ENCODE assay signal across 1 cellular context in the genomic region with DNA sequence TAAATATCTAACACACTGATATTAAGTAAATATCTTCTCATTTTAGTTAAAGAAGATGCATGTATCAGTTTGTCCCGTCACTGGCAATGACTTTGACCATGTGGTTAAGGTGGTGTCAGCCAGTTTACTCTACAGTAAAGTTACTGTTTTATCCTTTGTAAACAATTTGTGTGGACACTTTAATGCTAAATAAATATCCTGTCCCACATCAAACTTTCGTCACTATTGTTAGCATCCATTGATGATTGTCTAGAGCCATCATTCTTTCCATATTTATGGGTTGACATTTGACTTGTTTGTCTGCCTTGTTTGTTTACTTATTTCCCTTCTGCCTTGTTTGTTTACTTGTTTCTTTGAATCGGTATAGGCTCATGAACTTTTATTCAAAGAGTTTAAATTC.
A peak's percentile ranks its signal among the peaks of the same experiment; 100 is the strongest.
TF ChIP-seq lines count a peak whose summit lies in the region.

No MANE protein-coding gene starts in this region.

TF ChIP-seq in HepG2, 621 proteins besides CTCF, POLR2A, EP300 and RAD21 (continued from another document and continues in another):
- TF ChIP-seq, protein P1, sequence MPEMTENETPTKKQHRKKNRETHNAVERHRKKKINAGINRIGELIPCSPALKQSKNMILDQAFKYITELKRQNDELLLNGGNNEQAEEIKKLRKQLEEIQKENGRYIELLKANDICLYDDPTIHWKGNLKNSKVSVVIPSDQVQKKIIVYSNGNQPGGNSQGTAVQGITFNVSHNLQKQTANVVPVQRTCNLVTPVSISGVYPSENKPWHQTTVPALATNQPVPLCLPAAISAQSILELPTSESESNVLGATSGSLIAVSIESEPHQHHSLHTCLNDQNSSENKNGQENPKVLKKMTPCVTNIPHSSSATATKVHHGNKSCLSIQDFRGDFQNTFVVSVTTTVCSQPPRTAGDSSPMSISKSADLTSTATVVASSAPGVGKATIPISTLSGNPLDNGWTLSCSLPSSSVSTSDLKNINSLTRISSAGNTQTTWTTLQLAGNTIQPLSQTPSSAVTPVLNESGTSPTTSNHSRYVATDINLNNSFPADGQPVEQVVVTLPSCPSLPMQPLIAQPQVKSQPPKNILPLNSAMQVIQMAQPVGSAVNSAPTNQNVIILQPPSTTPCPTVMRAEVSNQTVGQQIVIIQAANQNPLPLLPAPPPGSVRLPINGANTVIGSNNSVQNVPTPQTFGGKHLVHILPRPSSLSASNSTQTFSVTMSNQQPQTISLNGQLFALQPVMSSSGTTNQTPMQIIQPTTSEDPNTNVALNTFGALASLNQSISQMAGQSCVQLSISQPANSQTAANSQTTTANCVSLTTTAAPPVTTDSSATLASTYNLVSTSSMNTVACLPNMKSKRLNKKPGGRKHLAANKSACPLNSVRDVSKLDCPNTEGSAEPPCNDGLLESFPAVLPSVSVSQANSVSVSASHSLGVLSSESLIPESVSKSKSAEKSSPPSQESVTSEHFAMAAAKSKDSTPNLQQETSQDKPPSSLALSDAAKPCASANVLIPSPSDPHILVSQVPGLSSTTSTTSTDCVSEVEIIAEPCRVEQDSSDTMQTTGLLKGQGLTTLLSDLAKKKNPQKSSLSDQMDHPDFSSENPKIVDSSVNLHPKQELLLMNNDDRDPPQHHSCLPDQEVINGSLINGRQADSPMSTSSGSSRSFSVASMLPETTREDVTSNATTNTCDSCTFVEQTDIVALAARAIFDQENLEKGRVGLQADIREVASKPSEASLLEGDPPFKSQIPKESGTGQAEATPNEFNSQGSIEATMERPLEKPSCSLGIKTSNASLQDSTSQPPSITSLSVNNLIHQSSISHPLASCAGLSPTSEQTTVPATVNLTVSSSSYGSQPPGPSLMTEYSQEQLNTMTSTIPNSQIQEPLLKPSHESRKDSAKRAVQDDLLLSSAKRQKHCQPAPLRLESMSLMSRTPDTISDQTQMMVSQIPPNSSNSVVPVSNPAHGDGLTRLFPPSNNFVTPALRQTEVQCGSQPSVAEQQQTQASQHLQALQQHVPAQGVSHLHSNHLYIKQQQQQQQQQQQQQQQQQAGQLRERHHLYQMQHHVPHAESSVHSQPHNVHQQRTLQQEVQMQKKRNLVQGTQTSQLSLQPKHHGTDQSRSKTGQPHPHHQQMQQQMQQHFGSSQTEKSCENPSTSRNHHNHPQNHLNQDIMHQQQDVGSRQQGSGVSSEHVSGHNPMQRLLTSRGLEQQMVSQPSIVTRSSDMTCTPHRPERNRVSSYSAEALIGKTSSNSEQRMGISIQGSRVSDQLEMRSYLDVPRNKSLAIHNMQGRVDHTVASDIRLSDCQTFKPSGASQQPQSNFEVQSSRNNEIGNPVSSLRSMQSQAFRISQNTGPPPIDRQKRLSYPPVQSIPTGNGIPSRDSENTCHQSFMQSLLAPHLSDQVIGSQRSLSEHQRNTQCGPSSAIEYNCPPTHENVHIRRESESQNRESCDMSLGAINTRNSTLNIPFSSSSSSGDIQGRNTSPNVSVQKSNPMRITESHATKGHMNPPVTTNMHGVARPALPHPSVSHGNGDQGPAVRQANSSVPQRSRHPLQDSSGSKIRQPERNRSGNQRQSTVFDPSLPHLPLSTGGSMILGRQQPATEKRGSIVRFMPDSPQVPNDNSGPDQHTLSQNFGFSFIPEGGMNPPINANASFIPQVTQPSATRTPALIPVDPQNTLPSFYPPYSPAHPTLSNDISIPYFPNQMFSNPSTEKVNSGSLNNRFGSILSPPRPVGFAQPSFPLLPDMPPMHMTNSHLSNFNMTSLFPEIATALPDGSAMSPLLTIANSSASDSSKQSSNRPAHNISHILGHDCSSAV (CRISPR knock-in tag; IDR thresholded peaks at IDR 0.05; ENCODE audit: borderline replicate concordance) = no peak
- TF ChIP-seq, protein P2, sequence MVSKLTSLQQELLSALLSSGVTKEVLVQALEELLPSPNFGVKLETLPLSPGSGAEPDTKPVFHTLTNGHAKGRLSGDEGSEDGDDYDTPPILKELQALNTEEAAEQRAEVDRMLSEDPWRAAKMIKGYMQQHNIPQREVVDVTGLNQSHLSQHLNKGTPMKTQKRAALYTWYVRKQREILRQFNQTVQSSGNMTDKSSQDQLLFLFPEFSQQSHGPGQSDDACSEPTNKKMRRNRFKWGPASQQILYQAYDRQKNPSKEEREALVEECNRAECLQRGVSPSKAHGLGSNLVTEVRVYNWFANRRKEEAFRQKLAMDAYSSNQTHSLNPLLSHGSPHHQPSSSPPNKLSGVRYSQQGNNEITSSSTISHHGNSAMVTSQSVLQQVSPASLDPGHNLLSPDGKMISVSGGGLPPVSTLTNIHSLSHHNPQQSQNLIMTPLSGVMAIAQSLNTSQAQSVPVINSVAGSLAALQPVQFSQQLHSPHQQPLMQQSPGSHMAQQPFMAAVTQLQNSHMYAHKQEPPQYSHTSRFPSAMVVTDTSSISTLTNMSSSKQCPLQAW (CRISPR knock-in tag; IDR thresholded peaks at IDR 0.05) = no peak
- TF ChIP-seq POGZ (CRISPR knock-in tag; IDR thresholded peaks at IDR 0.05) = no peak
- no peak for TF ChIP-seq ZNF510 (CRISPR knock-in tag; IDR thresholded peaks at IDR 0.05; ENCODE audit: low read depth)
- TF ChIP-seq GPBP1L1 (CRISPR knock-in tag; IDR thresholded peaks at IDR 0.05) = no peak
- peak; percentile 65 for TF ChIP-seq HMG20B (CRISPR knock-in tag; conservative IDR thresholded peaks at IDR 0.05)
- TF ChIP-seq SMAD1 (CRISPR knock-in tag; IDR thresholded peaks at IDR 0.05; ENCODE audit: borderline replicate concordance, low read depth) = no peak
- no peak for TF ChIP-seq YEATS4 (CRISPR knock-in tag; IDR thresholded peaks at IDR 0.05; ENCODE audit: borderline replicate concordance)
- TF ChIP-seq ZNF703 (CRISPR knock-in tag; IDR thresholded peaks at IDR 0.05; ENCODE audit: borderline replicate concordance) = no peak
- TF ChIP-seq, protein P3, sequence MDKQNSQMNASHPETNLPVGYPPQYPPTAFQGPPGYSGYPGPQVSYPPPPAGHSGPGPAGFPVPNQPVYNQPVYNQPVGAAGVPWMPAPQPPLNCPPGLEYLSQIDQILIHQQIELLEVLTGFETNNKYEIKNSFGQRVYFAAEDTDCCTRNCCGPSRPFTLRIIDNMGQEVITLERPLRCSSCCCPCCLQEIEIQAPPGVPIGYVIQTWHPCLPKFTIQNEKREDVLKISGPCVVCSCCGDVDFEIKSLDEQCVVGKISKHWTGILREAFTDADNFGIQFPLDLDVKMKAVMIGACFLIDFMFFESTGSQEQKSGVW (CRISPR knock-in tag; IDR thresholded peaks at IDR 0.05; ENCODE audit: borderline replicate concordance) = no peak
- no peak for TF ChIP-seq ZNF280B (CRISPR knock-in tag; IDR thresholded peaks at IDR 0.05; ENCODE audit: borderline replicate concordance)
- no peak for TF ChIP-seq AGO1 (IDR thresholded peaks at IDR 0.05; ENCODE audit: low read depth, low read length, poor library complexity, severe bottlenecking)
- no peak for TF ChIP-seq NFE2L2 (IDR thresholded peaks at IDR 0.05; ENCODE audit: low read length)
- TF ChIP-seq NR2F6 (IDR thresholded peaks at IDR 0.05) = peak; percentile 87
- TF ChIP-seq NR2F6 (CRISPR knock-in tag; IDR thresholded peaks at IDR 0.05) = peak; percentile 70
- TF ChIP-seq ZNF569 (CRISPR knock-in tag; IDR thresholded peaks at IDR 0.05; ENCODE audit: borderline replicate concordance) = no peak
- no peak for TF ChIP-seq TAF15 (IDR thresholded peaks at IDR 0.05; ENCODE audit: low read depth, low read length, poor library complexity, severe bottlenecking)
- TF ChIP-seq, protein P4, sequence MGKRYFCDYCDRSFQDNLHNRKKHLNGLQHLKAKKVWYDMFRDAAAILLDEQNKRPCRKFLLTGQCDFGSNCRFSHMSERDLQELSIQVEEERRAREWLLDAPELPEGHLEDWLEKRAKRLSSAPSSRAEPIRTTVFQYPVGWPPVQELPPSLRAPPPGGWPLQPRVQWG (CRISPR knock-in tag; IDR thresholded peaks at IDR 0.05; ENCODE audit: borderline replicate concordance, low read depth) = no peak
- TF ChIP-seq ATF4 (CRISPR knock-in tag; IDR thresholded peaks at IDR 0.05) = peak in 1 of 2 experiments; percentile 56; a peak in 1 of 4 replicates
- peak; percentile 84 for TF ChIP-seq SOX13 (IDR thresholded peaks at IDR 0.05)
- TF ChIP-seq SOX13 (CRISPR knock-in tag; conservative IDR thresholded peaks at IDR 0.05 in 1 of 2, IDR thresholded peaks at IDR 0.05 in 1 of 2) = peak in 1 of 2 experiments; percentile 99; a peak in 2 of 4 replicates
- TF ChIP-seq ZNF7 (CRISPR knock-in tag; IDR thresholded peaks at IDR 0.05) = no peak
- no peak for TF ChIP-seq WIZ (CRISPR knock-in tag; IDR thresholded peaks at IDR 0.05)
- no peak for TF ChIP-seq U2AF2 (IDR thresholded peaks at IDR 0.05; ENCODE audit: low read depth, low read length)
- no peak for TF ChIP-seq ETS1 (CRISPR knock-in tag; IDR thresholded peaks at IDR 0.05)
- no peak for TF ChIP-seq SMARCE1 (IDR thresholded peaks at IDR 0.05; ENCODE audit: borderline replicate concordance)
- TF ChIP-seq KMT2B (CRISPR knock-in tag; IDR thresholded peaks at IDR 0.05) = no peak
- TF ChIP-seq SMAD3 (CRISPR knock-in tag; IDR thresholded peaks at IDR 0.05) = peak; percentile 83
- TF ChIP-seq ZNF496 (CRISPR knock-in tag; IDR thresholded peaks at IDR 0.05; ENCODE audit: insufficient replicate concordance) = no peak
- no peak for TF ChIP-seq RNF2 (conservative IDR thresholded peaks at IDR 0.05; ENCODE audit: low read depth)
- no peak for TF ChIP-seq CCDC6 (CRISPR knock-in tag; IDR thresholded peaks at IDR 0.05)
- TF ChIP-seq CBX2 (IDR thresholded peaks at IDR 0.05; ENCODE audit: low read depth, low read length) = no peak
- TF ChIP-seq CBX2 (CRISPR knock-in tag; IDR thresholded peaks at IDR 0.05; ENCODE audit: low read depth) = no peak
- no peak for TF ChIP-seq CENPT (CRISPR knock-in tag; IDR thresholded peaks at IDR 0.05; ENCODE audit: low read depth)
- TF ChIP-seq KMT2A (CRISPR knock-in tag; IDR thresholded peaks at IDR 0.05) = no peak
- TF ChIP-seq MZF1 (CRISPR knock-in tag; IDR thresholded peaks at IDR 0.05; ENCODE audit: borderline replicate concordance) = no peak
- no peak for TF ChIP-seq KDM3A (CRISPR knock-in tag; IDR thresholded peaks at IDR 0.05; ENCODE audit: low read depth)
- no peak for TF ChIP-seq REPIN1 (CRISPR knock-in tag; IDR thresholded peaks at IDR 0.05; ENCODE audit: borderline replicate concordance, low read depth)
- TF ChIP-seq KLF13 (CRISPR knock-in tag; IDR thresholded peaks at IDR 0.05) = no peak
- no peak for TF ChIP-seq ZKSCAN8 (CRISPR knock-in tag; IDR thresholded peaks at IDR 0.05; ENCODE audit: borderline replicate concordance)
- TF ChIP-seq, protein P5, sequence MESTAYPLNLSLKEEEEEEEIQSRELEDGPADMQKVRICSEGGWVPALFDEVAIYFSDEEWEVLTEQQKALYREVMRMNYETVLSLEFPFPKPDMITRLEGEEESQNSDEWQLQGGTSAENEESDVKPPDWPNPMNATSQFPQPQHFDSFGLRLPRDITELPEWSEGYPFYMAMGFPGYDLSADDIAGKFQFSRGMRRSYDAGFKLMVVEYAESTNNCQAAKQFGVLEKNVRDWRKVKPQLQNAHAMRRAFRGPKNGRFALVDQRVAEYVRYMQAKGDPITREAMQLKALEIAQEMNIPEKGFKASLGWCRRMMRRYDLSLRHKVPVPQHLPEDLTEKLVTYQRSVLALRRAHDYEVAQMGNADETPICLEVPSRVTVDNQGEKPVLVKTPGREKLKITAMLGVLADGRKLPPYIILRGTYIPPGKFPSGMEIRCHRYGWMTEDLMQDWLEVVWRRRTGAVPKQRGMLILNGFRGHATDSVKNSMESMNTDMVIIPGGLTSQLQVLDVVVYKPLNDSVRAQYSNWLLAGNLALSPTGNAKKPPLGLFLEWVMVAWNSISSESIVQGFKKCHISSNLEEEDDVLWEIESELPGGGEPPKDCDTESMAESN (CRISPR knock-in tag; conservative IDR thresholded peaks at IDR 0.05) = no peak
- no peak for TF ChIP-seq FOXM1 (CRISPR knock-in tag; IDR thresholded peaks at IDR 0.05)
